Comparison of ENCODE assay signal across 1 cellular context in the genomic region with DNA sequence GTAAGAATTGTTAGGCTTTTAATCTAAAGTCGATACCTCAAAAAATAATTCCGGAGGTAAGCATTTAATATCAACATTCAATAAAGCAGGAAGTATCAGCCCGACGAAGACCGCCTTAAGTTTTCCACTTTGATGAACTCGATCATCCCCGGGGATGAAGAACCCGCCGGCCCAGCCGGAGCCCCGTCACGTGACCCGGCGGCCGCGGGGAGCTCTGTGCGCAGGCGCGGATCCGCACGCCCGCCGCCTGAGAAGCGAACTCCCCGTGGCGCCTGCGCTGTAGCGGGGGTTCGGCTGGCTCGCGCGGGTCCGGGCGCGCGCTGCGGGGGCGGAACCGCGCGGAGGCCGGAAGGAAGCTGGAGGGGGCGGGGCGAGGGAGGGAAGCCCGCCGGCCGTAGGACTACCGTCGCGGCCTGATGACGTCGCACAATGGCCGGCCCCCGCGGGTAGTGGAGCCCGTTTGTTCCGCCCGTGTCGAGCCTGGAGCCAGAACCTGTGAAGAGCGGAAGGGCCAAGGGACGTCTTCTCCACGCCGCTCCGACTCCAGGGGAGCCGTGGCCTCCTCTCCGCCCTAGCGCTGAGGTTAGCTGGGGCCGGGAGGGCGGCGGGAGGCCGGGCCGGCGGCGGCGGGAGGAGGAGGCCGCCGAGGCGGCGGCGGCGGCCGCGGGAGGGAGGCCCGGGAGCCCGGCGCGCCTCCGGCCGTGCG.
TF ChIP-seq lines count a peak whose summit lies in the region.

A gene (plus strand): TSS at position 419 of the 706 bp plus-strand sequence. CDS start 6,721 bp downstream, outside the sequence.

TF ChIP-seq in GM12878, 131 proteins besides CTCF, POLR2A, EP300 and RAD21 (continued from another document and continues in another):
- TF ChIP-seq SIN3A (IDR thresholded peaks at IDR 0.05; ENCODE audit: low read depth, low read length): peak; percentile 93
- no peak for TF ChIP-seq KDM1A (IDR thresholded peaks at IDR 0.05; ENCODE audit: borderline replicate concordance)
- TF ChIP-seq SMAD5 (IDR thresholded peaks at IDR 0.05; ENCODE audit: low read depth): peak; percentile 1; the same call in 1 of the 2 replicates
- TF ChIP-seq ETV6 (conservative IDR thresholded peaks at IDR 0.05 in 1 of 2, IDR thresholded peaks at IDR 0.05 in 1 of 2; ENCODE audit: borderline replicate concordance in 1 of 2, low read depth in 1 of 2): peak in 1 of 2 experiments; percentile 71; a peak in 1 of 4 replicates
- peak; percentile 68; the same call in 1 of the 2 replicates for TF ChIP-seq TARDBP (IDR thresholded peaks at IDR 0.05; ENCODE audit: borderline replicate concordance)
- TF ChIP-seq, protein P1, sequence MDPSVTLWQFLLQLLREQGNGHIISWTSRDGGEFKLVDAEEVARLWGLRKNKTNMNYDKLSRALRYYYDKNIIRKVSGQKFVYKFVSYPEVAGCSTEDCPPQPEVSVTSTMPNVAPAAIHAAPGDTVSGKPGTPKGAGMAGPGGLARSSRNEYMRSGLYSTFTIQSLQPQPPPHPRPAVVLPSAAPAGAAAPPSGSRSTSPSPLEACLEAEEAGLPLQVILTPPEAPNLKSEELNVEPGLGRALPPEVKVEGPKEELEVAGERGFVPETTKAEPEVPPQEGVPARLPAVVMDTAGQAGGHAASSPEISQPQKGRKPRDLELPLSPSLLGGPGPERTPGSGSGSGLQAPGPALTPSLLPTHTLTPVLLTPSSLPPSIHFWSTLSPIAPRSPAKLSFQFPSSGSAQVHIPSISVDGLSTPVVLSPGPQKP (IDR thresholded peaks at IDR 0.05; ENCODE audit: low read depth, low read length): peak; percentile 77
- peak; percentile 87 to 98 for TF ChIP-seq BHLHE40 (IDR thresholded peaks at IDR 0.05; ENCODE audit: borderline replicate concordance in 1 of 2, low read depth in 2 of 2, low read length in 1 of 2)
- 0 out of 3 replicates have a peak, but pooled peaks have one; percentile 36 for TF ChIP-seq POU2F2 (IDR thresholded peaks at IDR 0.05; ENCODE audit: borderline replicate concordance, low read depth, low read length)
- TF ChIP-seq ZNF207 (IDR thresholded peaks at IDR 0.05; ENCODE audit: borderline replicate concordance): peak; percentile 53; the same call in 1 of the 2 replicates
- TF ChIP-seq, protein P2, sequence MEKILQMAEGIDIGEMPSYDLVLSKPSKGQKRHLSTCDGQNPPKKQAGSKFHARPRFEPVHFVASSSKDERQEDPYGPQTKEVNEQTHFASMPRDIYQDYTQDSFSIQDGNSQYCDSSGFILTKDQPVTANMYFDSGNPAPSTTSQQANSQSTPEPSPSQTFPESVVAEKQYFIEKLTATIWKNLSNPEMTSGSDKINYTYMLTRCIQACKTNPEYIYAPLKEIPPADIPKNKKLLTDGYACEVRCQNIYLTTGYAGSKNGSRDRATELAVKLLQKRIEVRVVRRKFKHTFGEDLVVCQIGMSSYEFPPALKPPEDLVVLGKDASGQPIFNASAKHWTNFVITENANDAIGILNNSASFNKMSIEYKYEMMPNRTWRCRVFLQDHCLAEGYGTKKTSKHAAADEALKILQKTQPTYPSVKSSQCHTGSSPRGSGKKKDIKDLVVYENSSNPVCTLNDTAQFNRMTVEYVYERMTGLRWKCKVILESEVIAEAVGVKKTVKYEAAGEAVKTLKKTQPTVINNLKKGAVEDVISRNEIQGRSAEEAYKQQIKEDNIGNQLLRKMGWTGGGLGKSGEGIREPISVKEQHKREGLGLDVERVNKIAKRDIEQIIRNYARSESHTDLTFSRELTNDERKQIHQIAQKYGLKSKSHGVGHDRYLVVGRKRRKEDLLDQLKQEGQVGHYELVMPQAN (conservative IDR thresholded peaks at IDR 0.05): peak; percentile 58
- TF ChIP-seq, protein P3, sequence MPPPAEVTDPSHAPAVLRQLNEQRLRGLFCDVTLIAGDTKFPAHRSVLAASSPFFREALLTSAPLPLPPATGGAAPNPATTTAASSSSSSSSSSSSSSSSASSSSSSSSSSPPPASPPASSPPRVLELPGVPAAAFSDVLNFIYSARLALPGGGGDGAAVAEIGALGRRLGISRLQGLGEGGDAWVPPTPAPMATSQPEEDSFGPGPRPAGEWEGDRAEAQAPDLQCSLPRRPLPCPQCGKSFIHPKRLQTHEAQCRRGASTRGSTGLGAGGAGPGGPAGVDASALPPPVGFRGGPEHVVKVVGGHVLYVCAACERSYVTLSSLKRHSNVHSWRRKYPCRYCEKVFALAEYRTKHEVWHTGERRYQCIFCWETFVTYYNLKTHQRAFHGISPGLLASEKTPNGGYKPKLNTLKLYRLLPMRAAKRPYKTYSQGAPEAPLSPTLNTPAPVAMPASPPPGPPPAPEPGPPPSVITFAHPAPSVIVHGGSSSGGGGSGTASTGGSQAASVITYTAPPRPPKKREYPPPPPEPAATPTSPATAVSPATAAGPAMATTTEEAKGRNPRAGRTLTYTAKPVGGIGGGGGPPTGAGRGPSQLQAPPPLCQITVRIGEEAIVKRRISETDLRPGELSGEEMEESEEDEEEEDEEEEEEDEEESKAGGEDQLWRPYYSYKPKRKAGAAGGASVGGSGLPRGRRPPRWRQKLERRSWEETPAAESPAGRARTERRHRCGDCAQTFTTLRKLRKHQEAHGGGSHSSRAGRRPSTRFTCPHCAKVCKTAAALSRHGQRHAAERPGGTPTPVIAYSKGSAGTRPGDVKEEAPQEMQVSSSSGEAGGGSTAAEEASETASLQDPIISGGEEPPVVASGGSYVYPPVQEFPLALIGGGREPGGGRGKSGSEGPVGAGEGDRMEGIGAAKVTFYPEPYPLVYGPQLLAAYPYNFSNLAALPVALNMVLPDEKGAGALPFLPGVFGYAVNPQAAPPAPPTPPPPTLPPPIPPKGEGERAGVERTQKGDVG (CRISPR knock-in tag; IDR thresholded peaks at IDR 0.05): peak; percentile 80
- peak; percentile 79; the same call in 1 of the 2 replicates for TF ChIP-seq POLR2AphosphoS5 (IDR thresholded peaks at IDR 0.05; ENCODE audit: low read length)
- TF ChIP-seq SRF (IDR thresholded peaks at IDR 0.05; ENCODE audit: low read depth in 2 of 2, low read length in 2 of 2): peak; percentile 37 to 75; a peak in 2 of 4 replicates
- TF ChIP-seq, protein P4, sequence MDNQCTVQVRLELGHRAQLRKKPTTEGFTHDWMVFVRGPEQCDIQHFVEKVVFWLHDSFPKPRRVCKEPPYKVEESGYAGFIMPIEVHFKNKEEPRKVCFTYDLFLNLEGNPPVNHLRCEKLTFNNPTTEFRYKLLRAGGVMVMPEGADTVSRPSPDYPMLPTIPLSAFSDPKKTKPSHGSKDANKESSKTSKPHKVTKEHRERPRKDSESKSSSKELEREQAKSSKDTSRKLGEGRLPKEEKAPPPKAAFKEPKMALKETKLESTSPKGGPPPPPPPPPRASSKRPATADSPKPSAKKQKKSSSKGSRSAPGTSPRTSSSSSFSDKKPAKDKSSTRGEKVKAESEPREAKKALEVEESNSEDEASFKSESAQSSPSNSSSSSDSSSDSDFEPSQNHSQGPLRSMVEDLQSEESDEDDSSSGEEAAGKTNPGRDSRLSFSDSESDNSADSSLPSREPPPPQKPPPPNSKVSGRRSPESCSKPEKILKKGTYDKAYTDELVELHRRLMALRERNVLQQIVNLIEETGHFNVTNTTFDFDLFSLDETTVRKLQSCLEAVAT (IDR thresholded peaks at IDR 0.05): no peak
- TF ChIP-seq RELA (IDR thresholded peaks at IDR 0.05; ENCODE audit: borderline replicate concordance, partially characterized antibody): peak; percentile 77
- TF ChIP-seq NBN (IDR thresholded peaks at IDR 0.05): peak; percentile 71; the same call in 1 of the 2 replicates
- peak; percentile 45 for TF ChIP-seq NR2F1 (conservative IDR thresholded peaks at IDR 0.05)
- 0 out of 2 replicates have a peak, but pooled peaks have one; percentile 40 for TF ChIP-seq CBFB (IDR thresholded peaks at IDR 0.05; ENCODE audit: low read depth)
- 0 out of 2 replicates have a peak, but pooled peaks have one; percentile 38 for TF ChIP-seq MEF2A (IDR thresholded peaks at IDR 0.05; ENCODE audit: insufficient read depth, low read depth, low read length)
- TF ChIP-seq SIX5 (IDR thresholded peaks at IDR 0.05; ENCODE audit: low read depth, low read length, severe bottlenecking): peak; percentile 43
- no peak for TF ChIP-seq NFYA (IDR thresholded peaks at IDR 0.05; ENCODE audit: borderline replicate concordance, low read depth, low read length)
- peak; percentile 68; the same call in 1 of the 2 replicates for TF ChIP-seq TAF1 (IDR thresholded peaks at IDR 0.05; ENCODE audit: borderline replicate concordance, low read depth, low read length)
- TF ChIP-seq, protein P5, sequence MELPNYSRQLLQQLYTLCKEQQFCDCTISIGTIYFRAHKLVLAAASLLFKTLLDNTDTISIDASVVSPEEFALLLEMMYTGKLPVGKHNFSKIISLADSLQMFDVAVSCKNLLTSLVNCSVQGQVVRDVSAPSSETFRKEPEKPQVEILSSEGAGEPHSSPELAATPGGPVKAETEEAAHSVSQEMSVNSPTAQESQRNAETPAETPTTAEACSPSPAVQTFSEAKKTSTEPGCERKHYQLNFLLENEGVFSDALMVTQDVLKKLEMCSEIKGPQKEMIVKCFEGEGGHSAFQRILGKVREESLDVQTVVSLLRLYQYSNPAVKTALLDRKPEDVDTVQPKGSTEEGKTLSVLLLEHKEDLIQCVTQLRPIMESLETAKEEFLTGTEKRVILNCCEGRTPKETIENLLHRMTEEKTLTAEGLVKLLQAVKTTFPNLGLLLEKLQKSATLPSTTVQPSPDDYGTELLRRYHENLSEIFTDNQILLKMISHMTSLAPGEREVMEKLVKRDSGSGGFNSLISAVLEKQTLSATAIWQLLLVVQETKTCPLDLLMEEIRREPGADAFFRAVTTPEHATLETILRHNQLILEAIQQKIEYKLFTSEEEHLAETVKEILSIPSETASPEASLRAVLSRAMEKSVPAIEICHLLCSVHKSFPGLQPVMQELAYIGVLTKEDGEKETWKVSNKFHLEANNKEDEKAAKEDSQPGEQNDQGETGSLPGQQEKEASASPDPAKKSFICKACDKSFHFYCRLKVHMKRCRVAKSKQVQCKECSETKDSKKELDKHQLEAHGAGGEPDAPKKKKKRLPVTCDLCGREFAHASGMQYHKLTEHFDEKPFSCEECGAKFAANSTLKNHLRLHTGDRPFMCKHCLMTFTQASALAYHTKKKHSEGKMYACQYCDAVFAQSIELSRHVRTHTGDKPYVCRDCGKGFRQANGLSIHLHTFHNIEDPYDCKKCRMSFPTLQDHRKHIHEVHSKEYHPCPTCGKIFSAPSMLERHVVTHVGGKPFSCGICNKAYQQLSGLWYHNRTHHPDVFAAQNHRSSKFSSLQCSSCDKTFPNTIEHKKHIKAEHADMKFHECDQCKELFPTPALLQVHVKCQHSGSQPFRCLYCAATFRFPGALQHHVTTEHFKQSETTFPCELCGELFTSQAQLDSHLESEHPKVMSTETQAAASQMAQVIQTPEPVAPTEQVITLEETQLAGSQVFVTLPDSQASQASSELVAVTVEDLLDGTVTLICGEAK (IDR thresholded peaks at IDR 0.05; ENCODE audit: borderline replicate concordance): peak; percentile 64; the same call in 1 of the 2 replicates
- peak; percentile 76; the same call in 1 of the 2 replicates for TF ChIP-seq SMARCA5 (IDR thresholded peaks at IDR 0.05)
- TF ChIP-seq CHD2 (IDR thresholded peaks at IDR 0.05; ENCODE audit: borderline replicate concordance, low read depth, low read length): peak; percentile 64; the same call in 1 of the 2 replicates
- 0 out of 2 replicates have a peak, but pooled peaks have one; percentile 9 for TF ChIP-seq SPI1 (IDR thresholded peaks at IDR 0.05; ENCODE audit: borderline replicate concordance, insufficient read depth, low read depth, low read length)
- TF ChIP-seq, protein P6, sequence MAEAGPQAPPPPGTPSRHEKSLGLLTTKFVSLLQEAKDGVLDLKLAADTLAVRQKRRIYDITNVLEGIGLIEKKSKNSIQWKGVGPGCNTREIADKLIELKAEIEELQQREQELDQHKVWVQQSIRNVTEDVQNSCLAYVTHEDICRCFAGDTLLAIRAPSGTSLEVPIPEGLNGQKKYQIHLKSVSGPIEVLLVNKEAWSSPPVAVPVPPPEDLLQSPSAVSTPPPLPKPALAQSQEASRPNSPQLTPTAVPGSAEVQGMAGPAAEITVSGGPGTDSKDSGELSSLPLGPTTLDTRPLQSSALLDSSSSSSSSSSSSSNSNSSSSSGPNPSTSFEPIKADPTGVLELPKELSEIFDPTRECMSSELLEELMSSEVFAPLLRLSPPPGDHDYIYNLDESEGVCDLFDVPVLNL (IDR thresholded peaks at IDR 0.05; ENCODE audit: low read depth, low read length): peak; percentile 47; the same call in 1 of the 2 replicates
- no peak for TF ChIP-seq FOXK2 (IDR thresholded peaks at IDR 0.05)
- TF ChIP-seq KLF5 (IDR thresholded peaks at IDR 0.05; ENCODE audit: partially characterized antibody): peak; percentile 41
- no peak for TF ChIP-seq CBX3 (IDR thresholded peaks at IDR 0.05; ENCODE audit: borderline replicate concordance, low read depth)
- peak; percentile 70; the same call in 1 of the 2 replicates for TF ChIP-seq ASH2L (IDR thresholded peaks at IDR 0.05; ENCODE audit: borderline replicate concordance, low read depth)
- TF ChIP-seq, protein P7, sequence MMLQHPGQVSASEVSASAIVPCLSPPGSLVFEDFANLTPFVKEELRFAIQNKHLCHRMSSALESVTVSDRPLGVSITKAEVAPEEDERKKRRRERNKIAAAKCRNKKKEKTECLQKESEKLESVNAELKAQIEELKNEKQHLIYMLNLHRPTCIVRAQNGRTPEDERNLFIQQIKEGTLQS (IDR thresholded peaks at IDR 0.05; ENCODE audit: borderline replicate concordance, extremely low read depth, low read depth, low read length): peak; percentile 82; the same call in 1 of the 2 replicates
- no peak for TF ChIP-seq ZNF24 (IDR thresholded peaks at IDR 0.05)
- no peak for TF ChIP-seq POLR2AphosphoS2 (IDR thresholded peaks at IDR 0.05; ENCODE audit: low read depth, low read length)
- peak; percentile 78 for TF ChIP-seq NRF1 (conservative IDR thresholded peaks at IDR 0.05; ENCODE audit: low read depth, low read length)
- TF ChIP-seq PAX5 (IDR thresholded peaks at IDR 0.05; ENCODE audit: borderline replicate concordance, low read depth, low read length): no peak
- TF ChIP-seq RFX5 (IDR thresholded peaks at IDR 0.05; ENCODE audit: low read depth, low read length): no peak
- TF ChIP-seq RAD51 (IDR thresholded peaks at IDR 0.05): peak; percentile 98
- TF ChIP-seq RB1 (IDR thresholded peaks at IDR 0.05; ENCODE audit: borderline replicate concordance): peak; percentile 86; the same call in 1 of the 2 replicates
- TF ChIP-seq IKZF1 (conservative IDR thresholded peaks at IDR 0.05): peak; percentile 94
- peak; percentile 12 for TF ChIP-seq MEF2B (IDR thresholded peaks at IDR 0.05; ENCODE audit: partially characterized antibody, poor library complexity, severe bottlenecking)
- TF ChIP-seq EZH2 (IDR thresholded peaks at IDR 0.05; ENCODE audit: borderline replicate concordance, control insufficient read depth, low read depth, low read length): no peak
- 0 out of 2 replicates have a peak, but pooled peaks have one; percentile 6 for TF ChIP-seq MXI1 (IDR thresholded peaks at IDR 0.05; ENCODE audit: low read depth, low read length)
- TF ChIP-seq YY1 (IDR thresholded peaks at IDR 0.05; ENCODE audit: low read depth, low read length): peak; percentile 98
